15 cellular contexts compared by ENCODE assay signal in genomic region chr2:161316686-161317085, GRCh38. TPM values are rescaled to one million over a fixed set of nuclear protein-coding genes. Genes with fewer than 3 reads are reported as not detected.
DNase-seq lines count a peak whose midpoint lies in the region; ATAC-seq, FAIRE-seq and TF ChIP-seq lines count a peak whose summit lies in the region.
"Had no signal": no experiment of that assay in that cellular context is flagged by ENCODE, and none has a peak within 500 bp of the region (broad histone marks: within the 10 kb centered on the region; RNA-seq: fewer than 3 reads in every experiment).

No MANE protein-coding gene starts in this region.

- TF ChIP-seq EP300 in K562 (IDR thresholded peaks at IDR 0.05; ENCODE audit: low read length): no peak

- H3K4me1 ChIP-seq in GM23248 (ENCODE audit: insufficient read depth) (0 out of 2 replicates have a peak, but pooled peaks cover 6% of the 10 kb centered on the region), K562 (replicated peaks in 1 of 2; ENCODE audit: control insufficient read depth in 2 of 2, insufficient read depth in 2 of 2, low read length in 2 of 2) (0 out of 5 replicates have a peak, but pooled peaks cover 0 to 3% of the 10 kb centered on the region in 2 experiments), lower lobe of right lung (no peaks in the 10 kb centered on the region)
- H3K4me1 ChIP-seq: BE2C had no signal

- in situ Hi-C loops in GM23248 (cut with MboI) (no loop called here), K562 (cut with MboI) (no loop called here)

- H3K79me2 ChIP-seq in GM23248 (ENCODE audit: insufficient read depth) (peaks cover 100% of the 10 kb centered on the region), K562 (ENCODE audit: control insufficient read depth, insufficient read depth, low read length) (peaks cover 99% of the 10 kb centered on the region)

- no peaks in the 10 kb centered on the region for H3K9me3 Mint-ChIP-seq in activated CD4-positive, alpha-beta memory T cell treated with anti-CD3 and anti-CD28 coated beads for 36 hours
- H3K9me3 Mint-ChIP-seq: CD4-positive, alpha-beta memory T cell had no signal

- H3K36me3 ChIP-seq in GM23248 (ENCODE audit: low read depth) (0 out of 2 replicates have a peak, but pooled peaks cover 5% of the 10 kb centered on the region), K562 (ENCODE audit: control insufficient read depth, insufficient read depth, low read length) (peaks cover 72% of the 10 kb centered on the region), lower lobe of right lung (peaks cover 3% of the 10 kb centered on the region)
- H3K36me3 ChIP-seq: BE2C had no signal

- POLR2A ChIA-PET in K562 (lab: Yijun Ruan, JAX): interaction anchor here (0.5 kb wide), 1 partner anchor 9 kb away, joined by 3 read pairs; the partner anchor contains the start of gene PSMD14
- POLR2A ChIA-PET in activated CD4-positive, alpha-beta memory T cell treated with anti-CD3 and anti-CD28 coated beads for 36 hours (lab: Charles Lee): no interaction called here

- no peak overlapping the region for H3K27ac ChIP-seq in GM23248
- H3K27ac ChIP-seq in K562 (ENCODE audit: extremely low read depth, low read depth, low read length): no peak overlapping the region
- no peak overlapping the region for H3K27ac ChIP-seq in lower lobe of right lung
- H3K27ac ChIP-seq: C4-2B had no signal

- H3K9me3 ChIP-seq in GM23248 (ENCODE audit: low read depth) (no peaks in the 10 kb centered on the region), K562 (replicated peaks; ENCODE audit: control insufficient read depth, insufficient read depth, low read depth, low read length) (no peaks in the 10 kb centered on the region), lower lobe of right lung (no peaks in the 10 kb centered on the region)
- H3K9me3 ChIP-seq: BE2C, HAP-1 had no signal

- TF ChIP-seq CTCF in K562 (IDR thresholded peaks at IDR 0.05 in 2 of 3, conservative IDR thresholded peaks at IDR 0.05 in 1 of 3; ENCODE audit: insufficient read depth in 2 of 3, low read depth in 1 of 3, low read length in 3 of 3): no peak
- TF ChIP-seq CTCF in fibroblast of mammary gland (conservative IDR thresholded peaks at IDR 0.05; ENCODE audit: control insufficient read depth, insufficient read depth, low read depth, low read length): no peak
- no peak for TF ChIP-seq CTCF in lower lobe of right lung (IDR thresholded peaks at IDR 0.05)

- H3K4me3 Mint-ChIP-seq in activated CD4-positive, alpha-beta memory T cell treated with anti-CD3 and anti-CD28 coated beads for 36 hours: no peak overlapping the region

- DNase-seq in GM23248 (peak; percentile 31), K562 (ENCODE audit: extremely low read depth in 1 of 4, low spot score in 3 of 4) (no peak), fibroblast of mammary gland (ENCODE audit: low read depth) (peak; percentile 6), lower lobe of right lung (no peak), NCI-H1092 (lab: John Stamatoyannopoulos, UW) (no peak)
- DNase-seq in activated CD4-positive, alpha-beta memory T cell treated with anti-CD3 and anti-CD28 coated beads for 36 hours: no peak
- DNase-seq: BE2C; CD4-positive, alpha-beta memory T cell; DMS53 had no signal

- H3K27ac Mint-ChIP-seq in activated CD4-positive, alpha-beta memory T cell treated with anti-CD3 and anti-CD28 coated beads for 36 hours: no peak overlapping the region
- H3K27ac Mint-ChIP-seq: CD4-positive, alpha-beta memory T cell had no signal

- H3K9me1 ChIP-seq in K562 (ENCODE audit: control insufficient read depth, insufficient read depth, low read length): no peaks in the 10 kb centered on the region

- peaks cover 31% of the 10 kb centered on the region for H3K4me1 Mint-ChIP-seq in activated CD4-positive, alpha-beta memory T cell treated with anti-CD3 and anti-CD28 coated beads for 36 hours (ENCODE audit: low read depth)

- no peak for FAIRE-seq in K562 (lab: Jason Lieb, UNC)
- FAIRE-seq: H1, HepG2, HTR-8/SVneo had no signal

- H3K27me3 ChIP-seq in GM23248 (replicated peaks; ENCODE audit: insufficient read depth) (no peaks in the 10 kb centered on the region), K562 (ENCODE audit: control insufficient read depth in 2 of 2, insufficient read depth in 2 of 2, low read length in 2 of 2) (no peaks in the 10 kb centered on the region), lower lobe of right lung (ENCODE audit: low read depth) (no peaks in the 10 kb centered on the region)
- H3K27me3 ChIP-seq: BE2C had no signal

- H4K20me1 ChIP-seq in GM23248 (ENCODE audit: insufficient read depth) (no peaks in the 10 kb centered on the region), K562 (replicated peaks; ENCODE audit: control insufficient read depth, insufficient read depth, low read length) (no peaks in the 10 kb centered on the region)

- no peaks in the 10 kb centered on the region for H3K27me3 Mint-ChIP-seq in activated CD4-positive, alpha-beta memory T cell treated with anti-CD3 and anti-CD28 coated beads for 36 hours
- H3K27me3 Mint-ChIP-seq: CD4-positive, alpha-beta memory T cell had no signal

- no TSS peak for BruUV-seq in K562 (replicated peaks; lab: Mats Ljungman, UMichigan)

- H3K4me3 ChIP-seq in GM23248: no peak overlapping the region
- H3K4me3 ChIP-seq in K562: no peak overlapping the region
- no peak overlapping the region for H3K4me3 ChIP-seq in fibroblast of mammary gland (ENCODE audit: control insufficient read depth, low read depth, low read length)
- no peak overlapping the region for H3K4me3 ChIP-seq in lower lobe of right lung
- H3K4me3 ChIP-seq: HAP-1 had no signal

- ATAC-seq in K562 (no peak), lower lobe of right lung (no peak), GM18505 (IDR thresholded peaks at IDR 0.05; ENCODE audit: unreplicated experiment) (no peak)
- ATAC-seq: HepG2 had no signal

- H3K4me2 ChIP-seq in GM23248 (ENCODE audit: unreplicated experiment): no peak overlapping the region
- H3K4me2 ChIP-seq in K562 (ENCODE audit: insufficient read depth, low read length): no peak overlapping the region

- CTCF ChIA-PET in K562 (lab: Yijun Ruan, JAX; ENCODE audit: low intra/inter-chr PET ratio): no interaction called here
- CTCF ChIA-PET in activated CD4-positive, alpha-beta memory T cell treated with anti-CD3 and anti-CD28 coated beads for 36 hours (lab: Charles Lee): interaction anchor here (0.5 kb wide), 1 partner anchor 44 kb away, joined by 3 read pairs; no protein-coding TSS in a partner anchor

- H2AFZ ChIP-seq in GM23248: no peak overlapping the region
- no peak overlapping the region for H2AFZ ChIP-seq in K562 (ENCODE audit: low read depth, low read length)

- no peak for TF ChIP-seq POLR2A in K562 (conservative IDR thresholded peaks at IDR 0.05)
- TF ChIP-seq POLR2A in GM18505 (IDR thresholded peaks at IDR 0.05; ENCODE audit: borderline replicate concordance, extremely low read depth, insufficient read depth, insufficient read length): no peak

- no peak for TF ChIP-seq RAD21 in K562 (CRISPR knock-in tag; conservative IDR thresholded peaks at IDR 0.05 in 1 of 2, IDR thresholded peaks at IDR 0.05 in 1 of 2)

- peaks cover 25% of the 10 kb centered on the region for H3K36me3 Mint-ChIP-seq in activated CD4-positive, alpha-beta memory T cell treated with anti-CD3 and anti-CD28 coated beads for 36 hours

- H3F3A ChIP-seq in GM23248 (ENCODE audit: insufficient read depth): 0 out of 2 replicates have a peak, but pooled peaks cover under 1% of the 10 kb centered on the region

- H3K9ac ChIP-seq in GM23248 (no peak overlapping the region), K562 (ENCODE audit: insufficient read depth in 1 of 2, low read depth in 2 of 2, low read length in 2 of 2) (no peak overlapping the region)

- no peaks in the 10 kb centered on the region for H3K9me2 ChIP-seq in GM23248 (ENCODE audit: insufficient read depth)

- intact Hi-C loops in K562 (cut with micrococcal nuclease) (no loop called here), lower lobe of right lung (cut with DNase I) (no loop called here)
- intact Hi-C loops in activated CD4-positive, alpha-beta memory T cell treated with anti-CD3 and anti-CD28 coated beads for 36 hours (cut with micrococcal nuclease): no loop called here

RNA-seq across cellular contexts. Expression of gene PSMD14, which starts 8.5 kb away (rescaled TPM):
- 94.4 and 104 TPM in 2 replicates for total RNA-seq in GM23248 (2014; rRNA removed; shearing (Covaris generic))
- polyA plus RNA-seq in GM23248 (2016; fragmentation: Nextera tagmentation; extraction: Ambion mirVana) (90.5 and 96.0 TPM in 2 replicates), K562 (2011; rRNA removed) (133 and 228 TPM in 2 replicates), K562 (2014; fragmentation: Illumina TruSeq; extraction: Trizol) (179 and 182 TPM in 2 replicates), K562 (2014; fragmentation: Nextera tagmentation; extraction: Ambion mirVana) (100 to 1,000 TPM; 496 to 515 TPM), K562 (2014; rRNA removed) (154 and 166 TPM in 2 replicates)
- total RNA-seq in K562 (2011; cell fraction: chromatin; rRNA removed; ENCODE audit: low replicate concordance): 53.3 and 114 TPM in 2 replicates
- 35.0 and 41.6 TPM in 2 replicates for total RNA-seq in K562 (2011; cell fraction: nucleolus; rRNA removed)
- 70.9 and 83.6 TPM in 2 replicates for total RNA-seq in K562 (2011; cell fraction: nucleoplasm; rRNA removed)
- total RNA-seq in K562 (2014; rRNA removed) (124 and 151 TPM in 2 replicates), K562 (2014; rRNA removed; fragmentation: Illumina TruSeq; extraction: Trizol) (242 and 282 TPM in 2 replicates), K562 (2015; rRNA removed; fragmentation: Illumina TruSeq; extraction: Trizol) (247 and 267 TPM in 2 replicates), K562 (2021) (166 and 175 TPM in 2 replicates), lower lobe of right lung (33.5 TPM)
- 43.9 and 84.5 TPM in 2 replicates for polyA plus RNA-seq in K562 (2011; cell fraction: cytosol; rRNA removed)
- polyA plus RNA-seq in K562 (2011; cell fraction: nucleus; rRNA removed): 30.7 and 50.5 TPM in 2 replicates
- polyA plus RNA-seq in K562 (2012): 110 and 150 TPM in 2 replicates
- polyA minus RNA-seq in K562 (2011; rRNA and poly(A)+ RNA removed): 179 and 231 TPM in 2 replicates
- polyA minus RNA-seq in K562 (2011; cell fraction: cytosol; rRNA and poly(A)+ RNA removed): 45.1 and 58.5 TPM in 2 replicates
- 89.4 and 138 TPM in 2 replicates for polyA minus RNA-seq in K562 (2011; cell fraction: nucleus; rRNA and poly(A)+ RNA removed)
- 10 to 100 TPM; 84.2 to 89.8 TPM for total RNA-seq in activated CD4-positive, alpha-beta memory T cell treated with anti-CD3 and anti-CD28 coated beads for 36 hours

Comparison
In these comparisons a context has a peak if more than half of its experiments do, and no peak if none do; other contexts are left out.
1. DNase-seq: peak in GM23248 (single experiment) and fibroblast of mammary gland (single experiment); none in K562 (0 of 4), lower lobe of right lung (single experiment), NCI-H1092 (single experiment) and activated CD4-positive, alpha-beta memory T cell treated with anti-CD3 and anti-CD28 coated beads for 36 hours (single experiment).